15 cellular contexts compared by ENCODE assay signal in the genomic region with DNA sequence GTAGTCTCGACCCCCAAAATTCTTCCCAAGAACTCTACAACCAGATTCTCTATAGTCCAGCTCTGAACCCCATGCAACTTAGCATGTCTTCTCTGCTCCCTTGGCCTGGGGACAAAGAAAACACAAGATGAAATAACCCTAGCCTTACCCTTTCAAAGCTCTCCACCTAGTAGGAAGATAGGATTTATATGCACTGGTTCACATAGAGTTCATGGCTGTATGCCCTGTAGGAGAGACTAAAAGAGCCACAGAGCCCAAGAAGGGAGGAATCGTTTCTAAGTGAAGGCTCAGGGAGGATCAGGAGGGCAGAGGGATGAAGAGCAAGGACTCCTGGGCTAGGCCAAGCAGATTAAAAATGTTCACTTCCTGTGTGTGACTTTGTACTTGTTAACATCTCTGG.
"Had no signal": no experiment of that assay in that cellular context is flagged by ENCODE, and none has a peak within 500 bp of the region (broad histone marks: within the 10 kb centered on the region; RNA-seq: fewer than 3 reads in every experiment).

No MANE protein-coding gene starts in this region.

- H3K4me1 Mint-ChIP-seq: naive thymus-derived CD4-positive, alpha-beta T cell; stimulated activated memory B cell treated with anti-CD40 and anti-IgM and Interleukin-4, amounts not matched to agents 10 μg/mL and 1 μg/mL and 100 μg/mL, for 72 hours; WTC11 had no signal

- DNase-seq: activated CD4-positive, alpha-beta T cell treated with anti-CD3 and anti-CD28 coated beads for 4 hours; activated naive CD4-positive, alpha-beta T cell; head of caudate nucleus; mammary epithelial cell; naive thymus-derived CD4-positive, alpha-beta T cell; stimulated activated CD4-positive, alpha-beta T cell treated with anti-CD3 and anti-CD28 coated beads, Interleukin-2, amount 100 ng/mL, for 48 hours; T-helper 2 cell; thyroid gland had no signal

- H3K27ac ChIP-seq: ascending aorta, cardiac muscle cell, esophagus muscularis mucosa, pancreas, thyroid gland had no signal

- H3K36me3 ChIP-seq: ascending aorta, cardiac muscle cell, esophagus muscularis mucosa, pancreas, thyroid gland had no signal

- H3K36me3 Mint-ChIP-seq: stimulated activated memory B cell treated with anti-CD40 and anti-IgM and Interleukin-4, amounts not matched to agents 10 μg/mL and 1 μg/mL and 100 μg/mL, for 72 hours had no signal

- H3K9me3 ChIP-seq: ascending aorta, esophagus muscularis mucosa, mucosa of descending colon, pancreas, thyroid gland had no signal

- H3K27ac Mint-ChIP-seq: naive thymus-derived CD4-positive, alpha-beta T cell; stimulated activated memory B cell treated with anti-CD40 and anti-IgM and Interleukin-4, amounts not matched to agents 10 μg/mL and 1 μg/mL and 100 μg/mL, for 72 hours; WTC11 had no signal

- ATAC-seq: naive thymus-derived CD4-positive, alpha-beta T cell; stimulated activated memory B cell treated with anti-CD40 and anti-IgM and Interleukin-4, amounts not matched to agents 10 μg/mL and 1 μg/mL and 100 μg/mL, for 72 hours; WTC11 had no signal

- H3K4me1 ChIP-seq: ascending aorta, pancreas, thyroid gland had no signal

- H3K27me3 ChIP-seq: ascending aorta, cardiac muscle cell, esophagus muscularis mucosa, pancreas, thyroid gland had no signal

- H3K9me3 Mint-ChIP-seq: stimulated activated memory B cell treated with anti-CD40 and anti-IgM and Interleukin-4, amounts not matched to agents 10 μg/mL and 1 μg/mL and 100 μg/mL, for 72 hours had no signal

- H3K4me3 Mint-ChIP-seq: naive thymus-derived CD4-positive, alpha-beta T cell; stimulated activated memory B cell treated with anti-CD40 and anti-IgM and Interleukin-4, amounts not matched to agents 10 μg/mL and 1 μg/mL and 100 μg/mL, for 72 hours; WTC11 had no signal

- H3K4me3 ChIP-seq: ascending aorta, cardiac muscle cell, esophagus muscularis mucosa, mucosa of descending colon, pancreas, thyroid gland had no signal
